Comparison of ENCODE assay signal across 16 cellular contexts in the genomic region with DNA sequence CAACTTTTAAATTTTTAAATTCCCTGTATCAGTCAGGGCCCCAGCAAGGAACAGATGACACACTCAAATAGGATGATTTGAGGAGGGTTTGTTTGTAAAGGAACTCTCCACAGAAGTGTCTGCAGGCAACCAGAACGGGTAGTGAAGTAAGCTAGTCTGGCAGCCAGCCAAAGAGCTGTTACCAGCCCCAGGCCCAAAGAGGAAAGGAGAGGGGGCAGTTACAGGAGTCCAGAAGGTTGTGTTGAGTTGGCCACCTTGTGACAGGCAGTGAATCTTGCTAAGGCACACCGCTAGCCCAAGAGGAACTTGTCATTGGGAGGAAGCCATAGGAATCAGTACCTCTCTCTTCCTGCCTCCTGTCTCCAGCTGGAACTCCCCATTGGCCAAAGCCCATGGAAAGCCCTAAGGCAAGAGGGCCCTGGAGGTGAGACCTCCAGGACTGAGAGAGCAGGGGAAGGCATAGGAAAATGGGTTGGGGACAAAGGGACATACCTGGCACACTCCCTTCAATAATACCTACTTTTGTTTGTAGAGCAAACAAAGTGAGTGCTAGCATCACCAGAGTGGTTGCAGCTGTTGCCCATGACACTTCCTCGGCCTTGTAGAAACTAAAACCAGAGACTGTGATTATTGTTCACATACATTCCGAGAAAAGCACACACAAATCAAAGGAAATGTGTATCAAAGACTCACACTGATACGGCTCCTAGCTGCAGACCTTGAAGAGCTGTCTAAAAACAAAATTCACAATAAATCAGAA. TPM values are rescaled to one million over a fixed set of nuclear protein-coding genes. Genes with fewer than 3 reads are reported as not detected.
DNase-seq lines count a peak whose midpoint lies in the region; ATAC-seq, FAIRE-seq and TF ChIP-seq lines count a peak whose summit lies in the region.
"Had no signal": no experiment of that assay in that cellular context is flagged by ENCODE, and none has a peak within 500 bp of the region (broad histone marks: within the 10 kb centered on the region; RNA-seq: fewer than 3 reads in every experiment).

No MANE protein-coding gene starts in this region.

- intact Hi-C loops in activated CD4-positive, alpha-beta T cell treated with anti-CD3 and anti-CD28 coated beads, Interleukin-2, amount 10 ng/mL, durations not matched to agents 24 days and 14 days (cut with micrococcal nuclease), result loop anchor here (5.0 to 10.0 kb wide), 2 partner anchors 40 to 633 kb away; no protein-coding TSS in a partner anchor

- H3K27me3 Mint-ChIP-seq in activated CD4-positive, alpha-beta T cell treated with anti-CD3 and anti-CD28 coated beads, Interleukin-2, amount 10 ng/mL, durations not matched to agents 24 days and 14 days, result peaks cover 3% of the 10 kb centered on the region
- H3K27me3 Mint-ChIP-seq in activated T-cell treated with anti-CD3 and anti-CD28 coated beads, Interleukin-2, amount 50 U/mL, for 72 hours (ENCODE audit: low read depth), result peaks cover 27% of the 10 kb centered on the region

- no peak overlapping the region for H3K18ac ChIP-seq in mesendoderm (ENCODE audit: low read length)

- WGBS in mesendoderm (ENCODE audit: extremely low coverage, insufficient coverage, low lambda C conversion rate), result no CpG with 5 or more reads among the region's 5 CpGs

- H3K23ac ChIP-seq in mesendoderm (ENCODE audit: low read length), result no peak overlapping the region

- DNase-seq in GM12865 (ENCODE audit: low read depth) (peak; percentile 65), NCI-H146 treated with DMSO at 0.1 percent for 48 hours (lab: John Stamatoyannopoulos, UW; ENCODE audit: unreplicated experiment) (peak; percentile 93), OCI-M1 (lab: John Stamatoyannopoulos, UW) (peak; percentile 100), mesendoderm (peak; percentile 32), GM12892 (ENCODE audit: insufficient read length) (no peak)
- DNase-seq in activated CD4-positive, alpha-beta T cell treated with anti-CD3 and anti-CD28 coated beads, Interleukin-2, amount 10 ng/mL, durations not matched to agents 24 days and 14 days, result no peak
- DNase-seq in activated T-cell treated with anti-CD3 and anti-CD28 coated beads, Interleukin-2, amount 50 U/mL, for 72 hours, result no peak
- DNase-seq: activated CD4-positive, CD25-positive, alpha-beta regulatory T cell treated with anti-CD3 and anti-CD28 coated beads, Interleukin-2, amount 50 U/mL, for 72 hours; activated gamma-delta T cell treated with Interleukin-2 at 50 U/mL for 16 hours; foreskin fibroblast; left ventricle myocardium superior had no signal

- peaks cover 14% of the 10 kb centered on the region for H3K4me1 Mint-ChIP-seq in activated CD4-positive, alpha-beta T cell treated with anti-CD3 and anti-CD28 coated beads, Interleukin-2, amount 10 ng/mL, durations not matched to agents 24 days and 14 days
- H3K4me1 Mint-ChIP-seq in activated T-cell treated with anti-CD3 and anti-CD28 coated beads, Interleukin-2, amount 50 U/mL, for 72 hours (ENCODE audit: low read depth), result peaks cover 21% of the 10 kb centered on the region

- no peak for TF ChIP-seq CTCF in GM12865 (IDR thresholded peaks at IDR 0.05; ENCODE audit: insufficient read depth, low read depth, low read length, missing control alignments)

- no peaks in the 10 kb centered on the region for H3K27me3 ChIP-seq in mesendoderm (ENCODE audit: insufficient read depth, low read length, poor library complexity)
- H3K27me3 ChIP-seq: suprapubic skin had no signal

- no peak for ATAC-seq in HG02623 (IDR thresholded peaks at IDR 0.05; ENCODE audit: unreplicated experiment)
- ATAC-seq in activated T-cell treated with anti-CD3 and anti-CD28 coated beads, Interleukin-2, amount 50 U/mL, for 72 hours (replicated peaks in 1 of 2), result no peak
- ATAC-seq: left ventricle myocardium superior, Panc1 had no signal

- no peaks in the 10 kb centered on the region for H3K36me3 Mint-ChIP-seq in activated CD4-positive, alpha-beta T cell treated with anti-CD3 and anti-CD28 coated beads, Interleukin-2, amount 10 ng/mL, durations not matched to agents 24 days and 14 days (ENCODE audit: low read depth)
- no peaks in the 10 kb centered on the region for H3K36me3 Mint-ChIP-seq in activated T-cell treated with anti-CD3 and anti-CD28 coated beads, Interleukin-2, amount 50 U/mL, for 72 hours (ENCODE audit: insufficient read depth in 2 of 2)

- H4K5ac ChIP-seq in mesendoderm (ENCODE audit: low read length), result no peak overlapping the region

- H2BK15ac ChIP-seq in mesendoderm (replicated peaks; ENCODE audit: low read depth), result no peak overlapping the region

- no peaks in the 10 kb centered on the region for H3K79me2 ChIP-seq in mesendoderm (ENCODE audit: control insufficient read depth, insufficient read depth, low read length)

- FAIRE-seq in GM12892 (lab: Jason Lieb, UNC), result no peak

- H3K9ac ChIP-seq in mesendoderm (ENCODE audit: low read length), result no peak overlapping the region

- no peak overlapping the region for H3K4me3 Mint-ChIP-seq in activated CD4-positive, alpha-beta T cell treated with anti-CD3 and anti-CD28 coated beads, Interleukin-2, amount 10 ng/mL, durations not matched to agents 24 days and 14 days
- H3K4me3 Mint-ChIP-seq in activated T-cell treated with anti-CD3 and anti-CD28 coated beads, Interleukin-2, amount 50 U/mL, for 72 hours, result no peak overlapping the region

- H3K79me1 ChIP-seq in mesendoderm (ENCODE audit: low read length), result no peaks in the 10 kb centered on the region

- H3K4ac ChIP-seq in mesendoderm (ENCODE audit: low read depth, low read length), result no peak overlapping the region

- no peak overlapping the region for H3K27ac ChIP-seq in mesendoderm (ENCODE audit: low read depth, low read length)
- H3K27ac ChIP-seq: suprapubic skin had no signal

- H3K9me3 Mint-ChIP-seq in activated CD4-positive, alpha-beta T cell treated with anti-CD3 and anti-CD28 coated beads, Interleukin-2, amount 10 ng/mL, durations not matched to agents 24 days and 14 days, result no peaks in the 10 kb centered on the region
- H3K9me3 Mint-ChIP-seq in activated T-cell treated with anti-CD3 and anti-CD28 coated beads, Interleukin-2, amount 50 U/mL, for 72 hours, result no peaks in the 10 kb centered on the region

- H3K27ac Mint-ChIP-seq in activated CD4-positive, alpha-beta T cell treated with anti-CD3 and anti-CD28 coated beads, Interleukin-2, amount 10 ng/mL, durations not matched to agents 24 days and 14 days, result no peak overlapping the region
- no peak overlapping the region for H3K27ac Mint-ChIP-seq in activated T-cell treated with anti-CD3 and anti-CD28 coated beads, Interleukin-2, amount 50 U/mL, for 72 hours

- H3K36me3 ChIP-seq in mesendoderm (ENCODE audit: control insufficient read depth, insufficient read depth, low read length), result no peaks in the 10 kb centered on the region
- H3K36me3 ChIP-seq: suprapubic skin had no signal

- H3K4me2 ChIP-seq in mesendoderm (ENCODE audit: low read length), result no peak overlapping the region

- no peak overlapping the region for H3K4me3 ChIP-seq in GM12865 (ENCODE audit: low read depth, low read length)
- no peak overlapping the region for H3K4me3 ChIP-seq in mesendoderm (ENCODE audit: low read length)
- H3K4me3 ChIP-seq: suprapubic skin had no signal

- H3K4me1 ChIP-seq in mesendoderm (ENCODE audit: control insufficient read depth, low read depth, low read length), result no peaks in the 10 kb centered on the region

- no peak overlapping the region for H2AK5ac ChIP-seq in mesendoderm (ENCODE audit: low read length)

- H4K8ac ChIP-seq in mesendoderm (ENCODE audit: low read depth, low read length), result no peak overlapping the region

- no peak overlapping the region for H3K56ac ChIP-seq in mesendoderm (ENCODE audit: low read length)

- H2BK5ac ChIP-seq in mesendoderm (ENCODE audit: low read length), result no peak overlapping the region

- TF ChIP-seq POLR2A in GM12892 (IDR thresholded peaks at IDR 0.05; ENCODE audit: low read depth, low read length), result no peak

- no peak overlapping the region for H2BK120ac ChIP-seq in mesendoderm (ENCODE audit: low read depth, low read length)

RNA-seq across cellular contexts. Expression of a gene that starts 25.4 kb away (rescaled TPM):
- polyA plus RNA-seq in mesendoderm (2013, experiment 1 of 2), result 26.9 TPM
- 27.0 TPM for polyA plus RNA-seq in mesendoderm (2013, experiment 2 of 2)
- 21.4 and 22.1 TPM in 2 replicates for total RNA-seq in activated CD4-positive, alpha-beta T cell treated with anti-CD3 and anti-CD28 coated beads, Interleukin-2, amount 10 ng/mL, durations not matched to agents 24 days and 14 days
- total RNA-seq in activated T-cell treated with anti-CD3 and anti-CD28 coated beads, Interleukin-2, amount 50 U/mL, for 72 hours, result 10 to 100 TPM; 33.8 to 35.5 TPM
- polyA plus RNA-seq in GM12892 (2012; ENCODE audit: missing spikeins), result 18.1 TPM

RNA-seq across cellular contexts. Expression of a gene that starts 55.9 kb away (rescaled TPM):
- polyA plus RNA-seq in mesendoderm (2013, experiment 1 of 2), result 1.00 TPM
- polyA plus RNA-seq in mesendoderm (2013, experiment 2 of 2), result 1.0 TPM
- not detected in 2 replicates for total RNA-seq in activated CD4-positive, alpha-beta T cell treated with anti-CD3 and anti-CD28 coated beads, Interleukin-2, amount 10 ng/mL, durations not matched to agents 24 days and 14 days
- total RNA-seq in activated T-cell treated with anti-CD3 and anti-CD28 coated beads, Interleukin-2, amount 50 U/mL, for 72 hours, result not detected
- polyA plus RNA-seq in GM12892 (2012; ENCODE audit: missing spikeins), result 0.45 TPM
- total RNA-seq: Daoy, HT1080, left ventricle myocardium superior had no signal

Comparison
In these comparisons a context has a peak if more than half of its experiments do, and no peak if none do; other contexts are left out.
1. DNase-seq: peak in GM12865 (single experiment), NCI-H146 treated with DMSO at 0.1 percent for 48 hours (single experiment), OCI-M1 (single experiment) and mesendoderm (single experiment); none in activated CD4-positive, alpha-beta T cell treated with anti-CD3 and anti-CD28 coated beads, Interleukin-2, amount 10 ng/mL, durations not matched to agents 24 days and 14 days (single experiment), activated T-cell treated with anti-CD3 and anti-CD28 coated beads, Interleukin-2, amount 50 U/mL, for 72 hours (0 of 2) and GM12892 (single experiment).